Comparison of ENCODE assay signal across 10 cellular contexts in the genomic region with DNA sequence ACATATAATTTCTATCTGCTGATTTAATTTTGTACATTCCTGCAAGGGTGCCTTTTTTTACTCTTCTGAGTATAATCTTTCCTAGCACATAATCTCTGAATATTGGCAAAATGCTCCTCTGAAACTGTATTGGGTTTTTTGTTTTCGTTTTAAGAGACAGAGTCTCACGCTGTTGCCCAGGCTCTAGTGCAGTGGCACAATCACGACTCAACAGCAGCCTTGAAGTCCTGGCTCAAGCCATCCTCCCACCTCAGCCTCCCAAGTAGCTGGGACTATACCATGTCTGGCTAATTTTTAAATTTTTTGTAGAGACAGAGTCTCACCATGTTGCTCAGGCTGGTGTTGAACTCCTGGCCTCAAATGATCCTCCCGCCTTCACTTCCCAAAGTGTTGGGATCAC.
DNase-seq lines count a peak whose midpoint lies in the region; ATAC-seq and TF ChIP-seq lines count a peak whose summit lies in the region.
"Had no signal": no experiment of that assay in that cellular context is flagged by ENCODE, and none has a peak within 500 bp of the region (broad histone marks: within the 10 kb centered on the region; RNA-seq: fewer than 3 reads in every experiment).

No MANE protein-coding gene starts in this region.

- no peak for TF ChIP-seq CTCF in MCF 10A (IDR thresholded peaks at IDR 0.05; ENCODE audit: unreplicated experiment)

- H3K9me3 Mint-ChIP-seq in stimulated activated naive CD8-positive, alpha-beta T cell treated with anti-CD3 and anti-CD28 coated beads, Interleukin-15, Interleukin-2, amounts not matched to agents 100 ng/mL and 50 ng/mL, for 24 hours, result no peaks in the 10 kb centered on the region
- no peaks in the 10 kb centered on the region for H3K9me3 Mint-ChIP-seq in MCF 10A (ENCODE audit: unreplicated experiment)

- no peaks in the 10 kb centered on the region for H3K9me3 ChIP-seq in mononuclear cell (ENCODE audit: low read depth, low read length)

- no peaks in the 10 kb centered on the region for H3K27me3 ChIP-seq in mononuclear cell (ENCODE audit: insufficient read depth, low read length)

- H3K36me3 Mint-ChIP-seq in stimulated activated naive CD8-positive, alpha-beta T cell treated with anti-CD3 and anti-CD28 coated beads, Interleukin-15, Interleukin-2, amounts not matched to agents 100 ng/mL and 50 ng/mL, for 24 hours (ENCODE audit: low read depth), result peaks cover 4% of the 10 kb centered on the region
- peaks cover 14% of the 10 kb centered on the region for H3K36me3 Mint-ChIP-seq in MCF 10A (ENCODE audit: insufficient read depth, unreplicated experiment)

- no TSS peak for BruUV-seq in MCF 10A (replicated peaks; lab: Mats Ljungman, UMichigan)

- intact Hi-C loops in MCF 10A (cut with micrococcal nuclease), result no loop called here

- H3K4me1 ChIP-seq in mononuclear cell (ENCODE audit: insufficient read depth, low read length), result peaks cover 72% of the 10 kb centered on the region

- no peak for DNase-seq in stimulated activated naive CD8-positive, alpha-beta T cell treated with anti-CD3 and anti-CD28 coated beads, Interleukin-15, Interleukin-2, amounts not matched to agents 100 U/mL and 50 U/mL, for 24 hours
- DNase-seq in MCF 10A (ENCODE audit: unreplicated experiment) (no peak), COLO829 (ENCODE audit: low spot score) (no peak), NCI-H1417 (lab: John Stamatoyannopoulos, UW) (no peak), SKM-1 treated with dmso at 0.1 percent for 144 hours (lab: John Stamatoyannopoulos, UW; ENCODE audit: unreplicated experiment) (no peak)
- DNase-seq: amygdala, NCI-H524 had no signal

- CTCF ChIA-PET in MCF 10A (lab: Yijun Ruan, JAX), result interaction anchor here (1.2 to 3.7 kb wide), 4 partner anchors 9 to 37 kb away, joined by 4 to 32 read pairs (median 13); no protein-coding TSS in a partner anchor

- peaks cover 69% of the 10 kb centered on the region for H3K4me1 Mint-ChIP-seq in stimulated activated naive CD8-positive, alpha-beta T cell treated with anti-CD3 and anti-CD28 coated beads, Interleukin-15, Interleukin-2, amounts not matched to agents 100 ng/mL and 50 ng/mL, for 24 hours (ENCODE audit: low read depth)
- H3K4me1 Mint-ChIP-seq in MCF 10A (ENCODE audit: insufficient read depth, unreplicated experiment), result peaks cover 32% of the 10 kb centered on the region

- peak overlapping the region; percentile 97 for H3K27ac Mint-ChIP-seq in stimulated activated naive CD8-positive, alpha-beta T cell treated with anti-CD3 and anti-CD28 coated beads, Interleukin-15, Interleukin-2, amounts not matched to agents 100 ng/mL and 50 ng/mL, for 24 hours
- peak overlapping the region; percentile 96 for H3K27ac Mint-ChIP-seq in MCF 10A (ENCODE audit: low read depth, unreplicated experiment)

- no peaks in the 10 kb centered on the region for H3K27me3 Mint-ChIP-seq in stimulated activated naive CD8-positive, alpha-beta T cell treated with anti-CD3 and anti-CD28 coated beads, Interleukin-15, Interleukin-2, amounts not matched to agents 100 ng/mL and 50 ng/mL, for 24 hours
- H3K27me3 Mint-ChIP-seq in MCF 10A (ENCODE audit: insufficient read depth, unreplicated experiment), result no peaks in the 10 kb centered on the region

- ATAC-seq in stimulated activated naive CD8-positive, alpha-beta T cell treated with anti-CD3 and anti-CD28 coated beads, Interleukin-15, Interleukin-2, amounts not matched to agents 100 U/mL and 50 U/mL, for 24 hours, result no peak
- no peak for ATAC-seq in HG02885 (IDR thresholded peaks at IDR 0.05; ENCODE audit: poor library complexity, unreplicated experiment)

- POLR2A ChIA-PET in MCF 10A (lab: Yijun Ruan, JAX), result interaction anchor here (1.1 to 12.1 kb wide), 13 partner anchors 13 to 591 kb away, joined by 3 to 427 read pairs (median 18); a partner anchor contains a TSS

- peak overlapping the region; percentile 90 for H3K4me3 ChIP-seq in mononuclear cell (ENCODE audit: low read length)

- H3K4me3 Mint-ChIP-seq in stimulated activated naive CD8-positive, alpha-beta T cell treated with anti-CD3 and anti-CD28 coated beads, Interleukin-15, Interleukin-2, amounts not matched to agents 100 ng/mL and 50 ng/mL, for 24 hours, result peak overlapping the region; percentile 92
- H3K4me3 Mint-ChIP-seq in MCF 10A (ENCODE audit: unreplicated experiment), result peak overlapping the region; percentile 87
